8 cellular contexts compared by ENCODE assay signal in genomic region chr18:79396431-79397287, GRCh38. TPM values are rescaled to one million over a fixed set of nuclear protein-coding genes. Genes with fewer than 3 reads are reported as not detected.
DNase-seq lines count a peak whose midpoint lies in the region; ATAC-seq and TF ChIP-seq lines count a peak whose summit lies in the region.

No MANE protein-coding gene starts in this region.

- peak overlapping the region; percentile 90 for H3K4me2 ChIP-seq in BLaER1

- TF ChIP-seq CTCF in cardiac fibroblast (IDR thresholded peaks at IDR 0.05; ENCODE audit: low read depth, low read length) (no peak), lower lobe of right lung (IDR thresholded peaks at IDR 0.05) (no peak), thoracic aorta (IDR thresholded peaks at IDR 0.05) (no peak)

- ATAC-seq in GM21576 (IDR thresholded peaks at IDR 0.05; ENCODE audit: unreplicated experiment) (peak; percentile 29), lower lobe of right lung (no peak), thoracic aorta (ENCODE audit: insufficient number of reproducible peaks, low FRiP score, low read depth) (no peak), HG03342 (IDR thresholded peaks at IDR 0.05; ENCODE audit: unreplicated experiment) (no peak)

- H3K4me3 ChIP-seq in BLaER1 (peak overlapping the region; percentile 75), cardiac fibroblast (replicated peaks in 1 of 2; ENCODE audit: low read depth in 2 of 2, low read length in 2 of 2) (peak overlapping the region; percentile 44 to 51), lower lobe of right lung (peak overlapping the region; percentile 59), thoracic aorta (peak overlapping the region; percentile 82)

- H4K20me1 ChIP-seq in BLaER1: peaks cover 32% of the 10 kb centered on the region

- H3K9me3 ChIP-seq in BLaER1 (no peaks in the 10 kb centered on the region), lower lobe of right lung (no peaks in the 10 kb centered on the region), thoracic aorta (no peaks in the 10 kb centered on the region)

- H3K27ac ChIP-seq in BLaER1 (0 out of 2 replicates have a peak overlapping the region, but pooled peaks have one; percentile 14), lower lobe of right lung (peak overlapping the region; percentile 78), thoracic aorta (peak overlapping the region; percentile 79 to 93)

- H3K9ac ChIP-seq in BLaER1: peak overlapping the region; percentile 51; the same call in 1 of the 2 replicates

- DNase-seq in RPMI8226 (peak; percentile 77), cardiac fibroblast (ENCODE audit: low read depth in 2 of 2) (peak; percentile 52 to 62), lower lobe of right lung (peak; percentile 67), thoracic aorta (ENCODE audit: low spot score) (no peak), NCI-H345 (lab: John Stamatoyannopoulos, UW) (no peak)

- H3K36me3 ChIP-seq in BLaER1 (no peaks in the 10 kb centered on the region), lower lobe of right lung (no peaks in the 10 kb centered on the region), thoracic aorta (no peaks in the 10 kb centered on the region)

- intact Hi-C loops in lower lobe of right lung (cut with DNase I): no loop called here

- peaks cover 71% of the 10 kb centered on the region for H3K27me3 ChIP-seq in BLaER1
- H3K27me3 ChIP-seq in lower lobe of right lung (ENCODE audit: low read depth): peaks cover 12% of the 10 kb centered on the region
- no peaks in the 10 kb centered on the region for H3K27me3 ChIP-seq in thoracic aorta (replicated peaks; ENCODE audit: insufficient read depth)

- H3K4me1 ChIP-seq in BLaER1 (peaks cover 67% of the 10 kb centered on the region), lower lobe of right lung (peaks cover 41% of the 10 kb centered on the region), thoracic aorta (ENCODE audit: control insufficient read depth in 1 of 2, low read depth in 2 of 2) (peaks cover 20 to 32% of the 10 kb centered on the region in 2 donors)

RNA-seq across cellular contexts. Expression of gene NFATC1, which starts 0.9 kb away (rescaled TPM):
- 21.4 TPM for total RNA-seq in lower lobe of right lung
- 10 to 100 TPM; 27.6 to 40.8 TPM for total RNA-seq in thoracic aorta

Comparison
In these comparisons a context has a peak if more than half of its experiments do, and no peak if none do; other contexts are left out.
1. H3K27ac ChIP-seq: peak in every context shown above with its lines; median percentile 86 in thoracic aorta; 78 in lower lobe of right lung; 14 in BLaER1.
2. DNase-seq: peak in RPMI8226 (single experiment), cardiac fibroblast (2 of 2) and lower lobe of right lung (single experiment); none in thoracic aorta (single experiment) and NCI-H345 (single experiment).
3. Peak in every context shown above with its lines, with median percentiles within 50 percentile points of each other: H3K4me3 ChIP-seq.